In genomic region chr1:224114787-224115175, GRCh38 we compare ENCODE assay signal across 8 cellular contexts. TPM values are rescaled to one million over a fixed set of nuclear protein-coding genes. Genes with fewer than 3 reads are reported as not detected.
DNase-seq lines count a peak whose midpoint lies in the region; ATAC-seq, FAIRE-seq and TF ChIP-seq lines count a peak whose summit lies in the region.

No MANE protein-coding gene starts in this region.

- H3K9ac ChIP-seq in OCI-LY3 (ENCODE audit: low read length) = peak overlapping the region; percentile 94
- H3K9ac ChIP-seq in endocrine pancreas (ENCODE audit: control insufficient read depth, insufficient read depth, low read length) = peak overlapping the region; percentile 32

- TF ChIP-seq CTCF in OCI-LY3 (IDR thresholded peaks at IDR 0.05; ENCODE audit: low read depth, low read length) = no peak
- TF ChIP-seq CTCF in natural killer cell (IDR thresholded peaks at IDR 0.05) = no peak

- H3K36me3 ChIP-seq in OCI-LY3 (replicated peaks; ENCODE audit: low read depth, low read length) (peaks cover 5% of the 10 kb centered on the region), endocrine pancreas (ENCODE audit: control insufficient read depth, insufficient read depth, low read length) (no peaks in the 10 kb centered on the region)

- TF ChIP-seq POLR2A in GM12892 (IDR thresholded peaks at IDR 0.05; ENCODE audit: low read depth, low read length) = no peak

- H3K4me1 ChIP-seq in OCI-LY3 (ENCODE audit: low read length) = peaks cover 19% of the 10 kb centered on the region
- H3K4me1 ChIP-seq in endocrine pancreas (ENCODE audit: control insufficient read depth, insufficient read depth, low read length) = peaks cover 19% of the 10 kb centered on the region

- peak overlapping the region; percentile 63 for H3K27ac ChIP-seq in OCI-LY3 (ENCODE audit: low read length)

- no peaks in the 10 kb centered on the region for H3K36me3 Mint-ChIP-seq in natural killer cell

- H3K79me2 ChIP-seq in OCI-LY3 (ENCODE audit: low read length) = peaks cover 62% of the 10 kb centered on the region

- H4K20me1 ChIP-seq in OCI-LY3 (ENCODE audit: insufficient read depth, low read length) = peaks cover 11% of the 10 kb centered on the region

- no peaks in the 10 kb centered on the region for H3K27me3 ChIP-seq in OCI-LY3 (ENCODE audit: low read depth, low read length)
- H3K27me3 ChIP-seq in endocrine pancreas (ENCODE audit: control insufficient read depth, insufficient read depth, low read length) = no peaks in the 10 kb centered on the region

- no peaks in the 10 kb centered on the region for H3K9me3 ChIP-seq in OCI-LY3 (ENCODE audit: insufficient read depth, low read length)
- no peaks in the 10 kb centered on the region for H3K9me3 ChIP-seq in endocrine pancreas (ENCODE audit: control insufficient read depth, low read length)

- peaks cover 0 to 5% of the 10 kb centered on the region in 2 donors for H3K27me3 Mint-ChIP-seq in natural killer cell (ENCODE audit: low read depth in 2 of 2)

- peak; percentile 36 for FAIRE-seq in GM12892 (lab: Jason Lieb, UNC)

- H2AFZ ChIP-seq in OCI-LY3 (ENCODE audit: low read depth, low read length) = no peak overlapping the region

- H3K4me3 Mint-ChIP-seq in natural killer cell = peak overlapping the region; percentile 97

- ATAC-seq in natural killer cell (peak in 1 of 3 donors; percentile 1), GM21619 (IDR thresholded peaks at IDR 0.05; ENCODE audit: unreplicated experiment) (no peak)

- H3K27ac Mint-ChIP-seq in natural killer cell = peak overlapping the region; percentile 89 to 94

- intact Hi-C loops in natural killer cell (cut with micrococcal nuclease) = loop anchor here (5.0 kb wide), 1 partner anchor 68 kb away; the partner anchor contains the start of gene DEGS1

- H3K4me3 ChIP-seq in OCI-LY3 (ENCODE audit: low read length) = peak overlapping the region; percentile 81
- peak overlapping the region; percentile 86 for H3K4me3 ChIP-seq in endocrine pancreas (ENCODE audit: control insufficient read depth, insufficient read depth, low read length)

- H3K4me2 ChIP-seq in OCI-LY3 (ENCODE audit: low read length) = peak overlapping the region; percentile 88

- peaks cover 23 to 36% of the 10 kb centered on the region in 2 donors for H3K4me1 Mint-ChIP-seq in natural killer cell

- no peaks in the 10 kb centered on the region for H3K9me3 Mint-ChIP-seq in natural killer cell

- DNase-seq in GM12892 (ENCODE audit: insufficient read length) (no peak), natural killer cell (no peak), mesenteric fat pad (ENCODE audit: low spot score) (no peak), SK-N-DZ (ENCODE audit: low spot score) (no peak)
- no peak for DNase-seq in stimulated activated CD4-positive, alpha-beta T cell treated with anti-CD3 and anti-CD28 coated beads, Interleukin-2, amount 100 ng/mL, for 24 hours

RNA-seq across cellular contexts. Expression of gene FBXO28, which starts 0.9 kb away (rescaled TPM):
- polyA plus RNA-seq in GM12892 (2012; ENCODE audit: missing spikeins) = 10.1 TPM
- 10 to 100 TPM; 26.2 to 28.4 (median 28.1) TPM for total RNA-seq in natural killer cell
- 35.2 TPM for total RNA-seq in mesenteric fat pad
- polyA plus RNA-seq in SK-N-DZ (2014; cell fraction: cytosol; rRNA removed) = 18.0 and 20.3 TPM in 2 replicates
- 13.9 and 26.4 TPM in 2 replicates for polyA plus RNA-seq in SK-N-DZ (2014; cell fraction: nucleus; rRNA removed)
